In genomic region chr6:78365473-78365872, GRCh38 we compare ENCODE assay signal across 28 cellular contexts.
"Had no signal": no experiment of that assay in that cellular context is flagged by ENCODE, and none has a peak within 500 bp of the region (broad histone marks: within the 10 kb centered on the region; RNA-seq: fewer than 3 reads in every experiment).

No MANE protein-coding gene starts in this region.

- H3K27ac Mint-ChIP-seq: dendritic cell treated with granulocyte-macrophage colony-stimulating factor and Interleukin-4, amounts not matched to agents 40 ng/mL and 50 ng/mL, for 4 days; effector memory CD8-positive, alpha-beta T cell; endodermal cell; mesothelial cell of epicardium; naive B cell had no signal

- H3K27ac ChIP-seq: colonic mucosa, epithelial cell of prostate, esophagus squamous epithelium, gastrocnemius medialis, heart right ventricle, left lung, lower lobe of right lung had no signal

- H3K9me3 ChIP-seq: colonic mucosa, esophagus squamous epithelium, gastrocnemius medialis, left lung, lower lobe of right lung, mucosa of descending colon had no signal

- H3K36me3 Mint-ChIP-seq: mesothelial cell of epicardium, naive B cell had no signal

- H3K4me1 ChIP-seq: colonic mucosa, esophagus squamous epithelium, gastrocnemius medialis, heart right ventricle, left lung, lower lobe of right lung had no signal

- H3K4me1 Mint-ChIP-seq: naive B cell had no signal

- H3K4me3 Mint-ChIP-seq: dendritic cell treated with granulocyte-macrophage colony-stimulating factor and Interleukin-4, amounts not matched to agents 40 ng/mL and 50 ng/mL, for 4 days; effector memory CD8-positive, alpha-beta T cell; endodermal cell; mesothelial cell of epicardium; naive B cell had no signal

- H3K36me3 ChIP-seq: colonic mucosa, esophagus squamous epithelium, gastrocnemius medialis, heart right ventricle, left lung, lower lobe of right lung had no signal

- H3K27me3 ChIP-seq: colonic mucosa, esophagus squamous epithelium, gastrocnemius medialis, heart right ventricle, left lung had no signal

- ATAC-seq: effector memory CD8-positive, alpha-beta T cell; esophagus mucosa; gastrocnemius medialis; heart right ventricle; left cardiac atrium; left lung; left ventricle myocardium superior; lower lobe of right lung; mucosa of descending colon had no signal

- H3K27me3 Mint-ChIP-seq: dendritic cell treated with granulocyte-macrophage colony-stimulating factor and Interleukin-4, amounts not matched to agents 40 ng/mL and 50 ng/mL, for 4 days; effector memory CD8-positive, alpha-beta T cell; naive B cell had no signal

- H3K4me3 ChIP-seq: colonic mucosa, esophagus squamous epithelium, gastrocnemius medialis, heart right ventricle, left lung, lower lobe of right lung, mucosa of descending colon had no signal

- FAIRE-seq: endometrium, islet of Langerhans, keratinocyte had no signal

- DNase-seq: colonic mucosa; cortex of kidney; effector CD8-positive, alpha-beta T cell; effector memory CD8-positive, alpha-beta T cell; endodermal cell; erythroblast; esophagus squamous epithelium; foreskin fibroblast; foreskin melanocyte; gastrocnemius medialis; glutamatergic neuron; head of caudate nucleus; heart right ventricle; hippocampal formation; left cardiac atrium; left ventricle myocardium superior; lower lobe of right lung; mesenchymal stem cell; naive B cell had no signal

- H3K9me3 Mint-ChIP-seq: endodermal cell, mesothelial cell of epicardium had no signal
